ENCODE assay signal across 11 cellular contexts in genomic region chr13:46530084-46530935, GRCh38.
DNase-seq lines count a peak whose midpoint lies in the region; ATAC-seq, FAIRE-seq and TF ChIP-seq lines count a peak whose summit lies in the region.
"Had no signal": no experiment of that assay in that cellular context is flagged by ENCODE, and none has a peak within 500 bp of the region (broad histone marks: within the 10 kb centered on the region; RNA-seq: fewer than 3 reads in every experiment).

No MANE protein-coding gene starts in this region.

- CTCF ChIA-PET in HEK293T (lab: Yijun Ruan, JAX), result no interaction called here

- H3K4me3 ChIP-seq in AG10803 (ENCODE audit: low read length), result no peak overlapping the region
- H3K4me3 ChIP-seq: skin epidermis had no signal

- POLR2A ChIA-PET in HEK293T (lab: Yijun Ruan, JAX), result no interaction called here

- TF ChIP-seq CTCF in AG10803 (conservative IDR thresholded peaks at IDR 0.05; ENCODE audit: low read length), result no peak

- no peak for ATAC-seq in GM21786 (IDR thresholded peaks at IDR 0.05; ENCODE audit: unreplicated experiment)
- ATAC-seq in HG02970 (IDR thresholded peaks at IDR 0.05; ENCODE audit: low FRiP score, unreplicated experiment), result no peak
- ATAC-seq in HG03097 (IDR thresholded peaks at IDR 0.05; ENCODE audit: low FRiP score, unreplicated experiment), result no peak

- peak; percentile 40 for FAIRE-seq in GM19239 (lab: Jason Lieb, UNC)

- DNase-seq in AG10803 (ENCODE audit: low read depth) (peak; percentile 22), GM19239 (ENCODE audit: insufficient read length, low spot score) (no peak), amniotic stem cell (lab: John Stamatoyannopoulos, UW) (peak; percentile 3), kidney tubule cell (ENCODE audit: low spot score) (peak; percentile 19), HEK293T (ENCODE audit: extremely low spot score) (no peak)
- DNase-seq: activated CD4-positive, alpha-beta T cell treated with anti-CD3 and anti-CD28 coated beads, Interleukin-2, amount 50 U/mL, for 4 hours; naive B cell had no signal

TF ChIP-seq in HEK293T, 16 proteins besides CTCF, POLR2A, EP300 and RAD21:
- TF ChIP-seq CTBP1 (IDR thresholded peaks at IDR 0.05; ENCODE audit: borderline replicate concordance), result no peak
TF ChIP-seq in HEK293T: peak in this region for 0.

Comparison
In these comparisons a context has a peak if more than half of its experiments do, and no peak if none do; other contexts are left out.
1. DNase-seq: peak in AG10803 (single experiment), amniotic stem cell (single experiment) and kidney tubule cell (single experiment); none in GM19239 (single experiment) and HEK293T (single experiment).